Comparison of ENCODE assay signal across 8 cellular contexts in the genomic region with DNA sequence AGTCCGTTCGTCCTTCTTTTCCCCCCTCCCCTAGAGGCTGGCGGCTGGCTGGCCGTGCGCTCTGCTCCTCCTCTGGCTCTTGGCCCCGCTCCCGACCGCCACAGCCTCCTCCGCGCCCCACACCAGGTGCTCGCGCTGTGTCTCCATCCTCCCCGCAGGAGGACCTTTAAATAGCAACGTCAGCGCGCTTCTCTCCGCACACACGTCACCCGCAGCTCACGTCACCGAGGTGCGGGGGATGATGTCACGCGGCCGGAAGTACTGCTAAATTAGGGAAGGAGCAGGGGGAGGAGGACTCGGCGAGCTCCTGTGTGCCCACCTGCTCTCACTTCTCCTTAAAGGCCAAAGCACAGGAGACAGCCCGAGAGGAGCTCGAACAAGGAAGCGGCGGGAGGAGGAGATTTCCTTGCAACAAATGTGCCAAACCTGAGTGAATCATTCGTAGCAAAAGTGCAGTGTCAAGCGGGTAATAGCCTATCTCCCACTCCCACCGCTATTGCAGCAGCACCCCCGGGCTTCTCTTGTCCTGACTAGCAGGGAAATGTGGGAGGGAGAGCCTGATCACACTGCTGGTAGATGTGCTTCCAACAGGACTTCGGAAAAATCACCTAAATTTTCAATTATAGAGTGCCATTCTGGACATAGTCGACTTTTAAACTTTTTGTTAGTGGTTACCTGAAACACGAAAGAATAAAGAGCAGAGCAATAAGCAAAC. TPM values are rescaled to one million over a fixed set of nuclear protein-coding genes. Genes with fewer than 3 reads are reported as not detected.
DNase-seq lines count a peak whose midpoint lies in the region; ATAC-seq, FAIRE-seq and TF ChIP-seq lines count a peak whose summit lies in the region.

No MANE protein-coding gene starts in this region.

- peak overlapping the region; percentile 61 for H2AFZ ChIP-seq in KMS-11 (ENCODE audit: low read depth)

- H3K9ac ChIP-seq in KMS-11 = peak overlapping the region; percentile 89

- peak overlapping the region; percentile 95 to 100 (median 98) for H3K4me3 Mint-ChIP-seq in naive B cell
- peak overlapping the region; percentile 87 for H3K4me3 Mint-ChIP-seq in stimulated activated memory B cell treated with anti-CD40 and anti-IgM and Interleukin-4, amounts not matched to agents 10 μg/mL and 1 μg/mL and 100 μg/mL, for 72 hours

- H4K20me1 ChIP-seq in KMS-11 (ENCODE audit: insufficient read depth) = no peaks in the 10 kb centered on the region

- TF ChIP-seq CTCF in KMS-11 (conservative IDR thresholded peaks at IDR 0.05; ENCODE audit: low read depth, low read length) = no peak

- H3K4me2 ChIP-seq in KMS-11 = peak overlapping the region; percentile 67

- H3K9me3 Mint-ChIP-seq in naive B cell = peaks cover 0 to 11% (median 0%) of the 10 kb centered on the region in 7 donors
- H3K9me3 Mint-ChIP-seq in stimulated activated memory B cell treated with anti-CD40 and anti-IgM and Interleukin-4, amounts not matched to agents 10 μg/mL and 1 μg/mL and 100 μg/mL, for 72 hours = no peaks in the 10 kb centered on the region

- no peaks in the 10 kb centered on the region for H3K36me3 ChIP-seq in KMS-11 (ENCODE audit: insufficient read depth)

- peaks cover 35% of the 10 kb centered on the region; the same call in 1 of the 2 replicates for H3K79me2 ChIP-seq in KMS-11 (ENCODE audit: insufficient read depth, low read depth)

- peaks cover 37% of the 10 kb centered on the region for H3K4me1 ChIP-seq in KMS-11 (ENCODE audit: low read depth, poor library complexity, severe bottlenecking)

- peaks cover 16 to 25% (median 24%) of the 10 kb centered on the region in 3 donors for H3K4me1 Mint-ChIP-seq in naive B cell
- H3K4me1 Mint-ChIP-seq in stimulated activated memory B cell treated with anti-CD40 and anti-IgM and Interleukin-4, amounts not matched to agents 10 μg/mL and 1 μg/mL and 100 μg/mL, for 72 hours = peaks cover 32% of the 10 kb centered on the region

- no peaks in the 10 kb centered on the region for H3K27me3 ChIP-seq in KMS-11 (ENCODE audit: insufficient read depth, low read depth)

- peak; percentile 86 for DNase-seq in DMS79 treated with DMSO at 0.1 percent for 48 hours (lab: John Stamatoyannopoulos, UW)
- peak; percentile 70 for DNase-seq in RCC 7860 (ENCODE audit: low spot score)
- DNase-seq in activated T-helper 1 cell treated with anti-CD3 and anti-CD28 coated beads, Interleukin-2, amount 50 U/mL, for 16 hours (ENCODE audit: low read depth in 1 of 2, low spot score in 1 of 2) = peak; percentile 70 to 80
- DNase-seq in fibroblast of gingiva (ENCODE audit: low read depth) = peak; percentile 90
- peak; percentile 92 for DNase-seq in naive B cell

- H3K4me3 ChIP-seq in KMS-11 (IDR thresholded peaks at IDR 0.05; ENCODE audit: insufficient read depth, low read depth, low read length) = no peak overlapping the region

- peak overlapping the region; percentile 89 for H3K27ac ChIP-seq in KMS-11

- peaks cover 0 to 7% of the 10 kb centered on the region in 2 donors for H3K36me3 Mint-ChIP-seq in naive B cell
- H3K36me3 Mint-ChIP-seq in stimulated activated memory B cell treated with anti-CD40 and anti-IgM and Interleukin-4, amounts not matched to agents 10 μg/mL and 1 μg/mL and 100 μg/mL, for 72 hours = no peaks in the 10 kb centered on the region

- peaks cover 14 to 41% (median 36%) of the 10 kb centered on the region in 3 donors for H3K27me3 Mint-ChIP-seq in naive B cell
- H3K27me3 Mint-ChIP-seq in stimulated activated memory B cell treated with anti-CD40 and anti-IgM and Interleukin-4, amounts not matched to agents 10 μg/mL and 1 μg/mL and 100 μg/mL, for 72 hours = no peaks in the 10 kb centered on the region

- H3K27ac Mint-ChIP-seq in naive B cell = peak overlapping the region; percentile 99 to 100 (median 100)
- peak overlapping the region; percentile 84 for H3K27ac Mint-ChIP-seq in stimulated activated memory B cell treated with anti-CD40 and anti-IgM and Interleukin-4, amounts not matched to agents 10 μg/mL and 1 μg/mL and 100 μg/mL, for 72 hours

- no peak for FAIRE-seq in RCC 7860 (lab: Jason Lieb, UNC)

- ATAC-seq in GM21786 (IDR thresholded peaks at IDR 0.05; ENCODE audit: unreplicated experiment) (peak; percentile 83), naive B cell (ENCODE audit: low read depth in 2 of 2) (peak; percentile 83 to 84)
- peak; percentile 94 for ATAC-seq in stimulated activated memory B cell treated with anti-CD40 and anti-IgM and Interleukin-4, amounts not matched to agents 10 μg/mL and 1 μg/mL and 100 μg/mL, for 72 hours

RNA-seq across cellular contexts. Expression of a gene that starts 0.6 kb away (rescaled TPM):
- polyA plus RNA-seq in naive B cell (ENCODE audit: low read depth in 6 of 6) = 1 to 10 TPM in 4 of 6 donors, under 1 TPM in 2; 0.42 to 4.4 (median 2.0) TPM
